ENCODE assay signal across 22 cellular contexts in genomic region chr18:62196079-62196478, GRCh38. TPM values are rescaled to one million over a fixed set of nuclear protein-coding genes. Genes with fewer than 3 reads are reported as not detected.
DNase-seq lines count a peak whose midpoint lies in the region; ATAC-seq and TF ChIP-seq lines count a peak whose summit lies in the region.
"Had no signal": no experiment of that assay in that cellular context is flagged by ENCODE, and none has a peak within 500 bp of the region (broad histone marks: within the 10 kb centered on the region; RNA-seq: fewer than 3 reads in every experiment).

No MANE protein-coding gene starts in this region.

- H3K79me2 ChIP-seq in Loucy (ENCODE audit: insufficient read depth, low read length), result peaks cover 96% of the 10 kb centered on the region

- H3K4me1 ChIP-seq in Loucy (ENCODE audit: insufficient read depth, low read length, poor library complexity, severe bottlenecking), result peaks cover 61% of the 10 kb centered on the region

- intact Hi-C loops in CD14-positive monocyte (cut with micrococcal nuclease), result no loop called here

- POLR2A ChIA-PET in WTC11 (lab: Charles Lee), result no interaction called here

- H3K4me3 Mint-ChIP-seq in CD14-positive monocyte, result no peak overlapping the region
- H3K4me3 Mint-ChIP-seq in WTC11, result no peak overlapping the region
- H3K4me3 Mint-ChIP-seq in mesothelial cell of epicardium, result no peak overlapping the region
- H3K4me3 Mint-ChIP-seq: HFFc6, nephron had no signal

- H3K36me3 Mint-ChIP-seq in CD14-positive monocyte (peaks cover 0 to 9% of the 10 kb centered on the region in 2 donors), WTC11 (peaks cover 9% of the 10 kb centered on the region; the same call in 1 of the 2 replicates), mesothelial cell of epicardium (peaks cover 13% of the 10 kb centered on the region)

- H2AFZ ChIP-seq in Loucy (ENCODE audit: low read length), result no peak overlapping the region
- H2AFZ ChIP-seq: parathyroid adenoma had no signal

- no peak overlapping the region for H3K9ac ChIP-seq in Loucy (ENCODE audit: low read depth, low read length, poor library complexity, severe bottlenecking)
- H3K9ac ChIP-seq: parathyroid adenoma, SK-N-SH had no signal

- CTCF ChIA-PET in WTC11 (lab: Charles Lee), result interaction anchor here (1.3 to 2.0 kb wide), 3 partner anchors 9 kb away, joined by 3 to 5 read pairs (median 5); partner anchors contain the start of genes PIGN and RELCH

- 0 out of 2 replicates have a peak, but pooled peaks cover 8% of the 10 kb centered on the region for H3F3A ChIP-seq in Loucy (ENCODE audit: low read depth)

- no peaks in the 10 kb centered on the region for H3K27me3 ChIP-seq in Loucy (ENCODE audit: insufficient read depth, low read length, poor library complexity, severe bottlenecking)
- H3K27me3 ChIP-seq: right atrium auricular region, spleen, transverse colon had no signal

- H3K36me3 ChIP-seq in Loucy (ENCODE audit: insufficient read depth, low read length), result no peaks in the 10 kb centered on the region
- H3K36me3 ChIP-seq: right atrium auricular region, spleen, transverse colon had no signal

- TF ChIP-seq CTCF in CD14-positive monocyte (IDR thresholded peaks at IDR 0.05) (peak; percentile 14), Loucy (conservative IDR thresholded peaks at IDR 0.05; ENCODE audit: low read length) (peak; percentile 48), WTC11 (IDR thresholded peaks at IDR 0.05) (peak; percentile 60), mesothelial cell of epicardium (IDR thresholded peaks at IDR 0.05; ENCODE audit: unreplicated experiment) (peak; percentile 20)

- H3K27me3 Mint-ChIP-seq in CD14-positive monocyte (ENCODE audit: low read depth in 3 of 3) (no peaks in the 10 kb centered on the region), WTC11 (ENCODE audit: low read depth) (no peaks in the 10 kb centered on the region), mesothelial cell of epicardium (ENCODE audit: low read depth) (no peaks in the 10 kb centered on the region)

- DNase-seq in CD14-positive monocyte (ENCODE audit: low spot score) (no peak), WTC11 (ENCODE audit: low spot score) (peak; percentile 23), mesothelial cell of epicardium (ENCODE audit: low spot score in 2 of 2, unreplicated experiment in 2 of 2) (no peak), iPS-NIHi7 (ENCODE audit: extremely low spot score) (no peak), SHP77 (lab: John Stamatoyannopoulos, UW) (no peak), NCI-H510A (lab: John Stamatoyannopoulos, UW) (no peak)
- no peak for DNase-seq in activated CD8-positive, alpha-beta memory T cell treated with anti-CD3 and anti-CD28 coated beads, Interleukin-2, amount 50 U/mL, for 48 hours
- DNase-seq: activated CD4-positive, alpha-beta T cell treated with anti-CD3 and anti-CD28 coated beads for 4 hours; activated gamma-delta T cell; activated T-cell treated with anti-CD3 and anti-CD28 coated beads, Interleukin-2, amount 50 U/mL, for 1 hour; COR-L47; DMS79; HFFc6; left ventricle myocardium superior; NCI-H2029 treated with DMSO at 0.1 percent for 48 hours; SK-N-SH; spleen; transverse colon had no signal

- H3K9me3 ChIP-seq in Loucy (ENCODE audit: insufficient read depth, low read depth, low read length), result 0 out of 2 replicates have a peak, but pooled peaks cover 4% of the 10 kb centered on the region
- H3K9me3 ChIP-seq: right atrium auricular region, SK-N-SH, spleen, transverse colon had no signal

- no peak for ATAC-seq in WTC11
- ATAC-seq: left ventricle myocardium superior had no signal

- no peaks in the 10 kb centered on the region for H3K9me2 ChIP-seq in Loucy (replicated peaks; ENCODE audit: low read depth, low read length)
- H3K9me2 ChIP-seq: SK-N-SH had no signal

- H3K9me3 Mint-ChIP-seq in CD14-positive monocyte (peaks cover 0 to 2% (median 0%) of the 10 kb centered on the region in 7 donors), WTC11 (peaks cover 5% of the 10 kb centered on the region), mesothelial cell of epicardium (peaks cover 10% of the 10 kb centered on the region)

- peaks cover 69% of the 10 kb centered on the region for H4K20me1 ChIP-seq in Loucy (ENCODE audit: insufficient read depth, low read length, poor library complexity, severe bottlenecking)

- peak overlapping the region; percentile 98 for H3K4me2 ChIP-seq in Loucy (ENCODE audit: low read depth, low read length, poor library complexity, severe bottlenecking)
- H3K4me2 ChIP-seq: SK-N-SH had no signal

- H3K27ac Mint-ChIP-seq in CD14-positive monocyte (peak overlapping the region in 3 of 7 donors; percentile 26 to 54 (median 32)), WTC11 (no peak overlapping the region), mesothelial cell of epicardium (no peak overlapping the region)
- H3K27ac Mint-ChIP-seq: HFFc6, nephron had no signal

- peak overlapping the region; percentile 20 for H3K4me3 ChIP-seq in Loucy (ENCODE audit: low read length, poor library complexity, severe bottlenecking)
- H3K4me3 ChIP-seq: right atrium auricular region, spleen, transverse colon had no signal

- H3K4me1 Mint-ChIP-seq in CD14-positive monocyte (peaks cover 45% of the 10 kb centered on the region), WTC11 (peaks cover 8% of the 10 kb centered on the region), mesothelial cell of epicardium (peaks cover 2% of the 10 kb centered on the region)
- H3K4me1 Mint-ChIP-seq: nephron had no signal

TF ChIP-seq in WTC11, 78 proteins besides CTCF, POLR2A, EP300 and RAD21:
- TF ChIP-seq PRRX2 (CRISPR knock-in tag; IDR thresholded peaks at IDR 0.05), result no peak
- 0 out of 2 replicates have a peak, but pooled peaks have one; percentile 35 for TF ChIP-seq GTF2I (CRISPR knock-in tag; conservative IDR thresholded peaks at IDR 0.05)

RNA-seq across cellular contexts. Expression of gene RELCH, which starts 9.0 kb away (rescaled TPM):
- 1 to 10 TPM; 3.8 to 4.9 TPM for polyA plus RNA-seq in CD14-positive monocyte
- total RNA-seq in WTC11 (2021) (23.8 to 30.2 TPM (median 25.3 TPM) in 3 replicates), mesothelial cell of epicardium (27.2 to 33.6 TPM (median 33.0 TPM) in 3 replicates)

RNA-seq across cellular contexts. Expression of gene PIGN, which starts 9.2 kb away (rescaled TPM):
- polyA plus RNA-seq in CD14-positive monocyte, result 10 to 100 TPM; 14.6 to 14.7 TPM
- total RNA-seq in WTC11 (2021), result 23.4 to 24.2 TPM (median 23.5 TPM) in 3 replicates
- 35.4 to 37.5 TPM (median 35.4 TPM) in 3 replicates for total RNA-seq in mesothelial cell of epicardium
